Comparison of ENCODE assay signal across 17 cellular contexts in the genomic region with DNA sequence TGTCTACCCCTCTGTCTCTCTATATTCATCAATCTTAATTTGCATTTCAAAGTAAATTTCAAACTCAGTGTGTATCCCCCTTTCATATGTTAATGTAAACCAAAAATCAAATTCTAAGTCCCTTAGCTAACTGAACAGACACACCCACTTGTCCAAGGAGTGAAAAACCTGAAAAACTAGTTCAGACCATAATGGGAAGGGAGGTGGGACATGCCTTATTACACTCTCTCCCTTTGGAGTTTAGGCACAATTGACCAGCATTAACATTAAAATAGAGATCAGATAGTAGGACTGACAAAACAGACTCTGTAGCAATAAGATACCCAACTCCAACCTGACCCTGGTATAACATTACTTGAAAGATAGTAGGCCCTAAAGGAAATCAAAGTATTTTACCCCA.
"Had no signal": no experiment of that assay in that cellular context is flagged by ENCODE, and none has a peak within 500 bp of the region (broad histone marks: within the 10 kb centered on the region; RNA-seq: fewer than 3 reads in every experiment).

No MANE protein-coding gene starts in this region.

- H3K27me3 Mint-ChIP-seq: activated naive CD8-positive, alpha-beta T cell treated with anti-CD3 and anti-CD28 coated beads, Interleukin-2, amount 50 U/mL, for 24 hours; naive thymus-derived CD4-positive, alpha-beta T cell; stimulated activated naive B cell treated with anti-CD40 and anti-IgM and Interleukin-4, amounts not matched to agents 10 μg/mL and 1 μg/mL and 100 μg/mL, for 72 hours had no signal

- H3K4me1 ChIP-seq: tibial artery, vagina had no signal

- H3K27ac ChIP-seq: epithelial cell of prostate, tibial artery, vagina had no signal

- DNase-seq: activated naive CD4-positive, alpha-beta T cell treated with anti-CD3 and anti-CD28 coated beads for 36 hours; activated naive CD8-positive, alpha-beta T cell treated with anti-CD3 and anti-CD28 coated beads, Interleukin-2, amount 50 U/mL, for 24 hours; activated T-cell treated with anti-CD3 and anti-CD28 coated beads for 4 hours; aorta; effector memory CD4-positive, alpha-beta T cell; head of caudate nucleus; mammary epithelial cell; mucosa of descending colon; naive thymus-derived CD4-positive, alpha-beta T cell; stimulated activated CD4-positive, alpha-beta T cell treated with anti-CD3 and anti-CD28 coated beads, Interleukin-2, amount 100 ng/mL, for 48 hours; stimulated activated naive B cell treated with anti-CD40 and anti-IgM and Interleukin-4, amounts not matched to agents 10 μg/mL and 1 μg/mL and 100 μg/mL, for 72 hours; tibial artery had no signal

- H3K36me3 Mint-ChIP-seq: naive thymus-derived CD4-positive, alpha-beta T cell; stimulated activated naive B cell treated with anti-CD40 and anti-IgM and Interleukin-4, amounts not matched to agents 10 μg/mL and 1 μg/mL and 100 μg/mL, for 72 hours had no signal

- H3K27ac Mint-ChIP-seq: activated naive CD4-positive, alpha-beta T cell treated with anti-CD3 and anti-CD28 coated beads for 36 hours; activated naive CD8-positive, alpha-beta T cell treated with anti-CD3 and anti-CD28 coated beads, Interleukin-2, amount 50 U/mL, for 24 hours; activated T-helper 2 cell treated with anti-CD3 and anti-CD28 coated beads, Interferon-gamma antibody, Interleukin-2, Interleukin-4, amounts not matched to agents 10 μg/mL and 5 μg/mL and 100 μg/mL, durations not matched to agents 14 hours and 24 hours and 36 hours; stimulated activated naive B cell treated with anti-CD40 and anti-IgM and Interleukin-4, amounts not matched to agents 10 μg/mL and 1 μg/mL and 100 μg/mL, for 72 hours had no signal

- H3K4me3 ChIP-seq: mucosa of descending colon, tibial artery, vagina had no signal

- H3K9me3 ChIP-seq: tibial artery, vagina had no signal

- ATAC-seq: activated CD4-positive, CD25-positive, alpha-beta regulatory T cell treated with anti-CD3 and anti-CD28 coated beads, Interleukin-2, amount 50 U/mL, for 24 hours; activated naive CD8-positive, alpha-beta T cell treated with anti-CD3 and anti-CD28 coated beads, Interleukin-2, amount 50 U/mL, for 24 hours; left lobe of liver; mucosa of descending colon; naive thymus-derived CD4-positive, alpha-beta T cell; stimulated activated naive B cell treated with anti-CD40 and anti-IgM and Interleukin-4, amounts not matched to agents 10 μg/mL and 1 μg/mL and 100 μg/mL, for 72 hours had no signal

- H3K4me3 Mint-ChIP-seq: activated naive CD4-positive, alpha-beta T cell treated with anti-CD3 and anti-CD28 coated beads for 36 hours; activated naive CD8-positive, alpha-beta T cell treated with anti-CD3 and anti-CD28 coated beads, Interleukin-2, amount 50 U/mL, for 24 hours; naive thymus-derived CD4-positive, alpha-beta T cell; stimulated activated naive B cell treated with anti-CD40 and anti-IgM and Interleukin-4, amounts not matched to agents 10 μg/mL and 1 μg/mL and 100 μg/mL, for 72 hours had no signal

- H3K36me3 ChIP-seq: tibial artery, vagina had no signal

- H3K27me3 ChIP-seq: tibial artery, vagina had no signal

- H3K4me1 Mint-ChIP-seq: activated naive CD8-positive, alpha-beta T cell treated with anti-CD3 and anti-CD28 coated beads, Interleukin-2, amount 50 U/mL, for 24 hours; stimulated activated naive B cell treated with anti-CD40 and anti-IgM and Interleukin-4, amounts not matched to agents 10 μg/mL and 1 μg/mL and 100 μg/mL, for 72 hours had no signal
